ENCODE assay signal across 27 cellular contexts in the genomic region with DNA sequence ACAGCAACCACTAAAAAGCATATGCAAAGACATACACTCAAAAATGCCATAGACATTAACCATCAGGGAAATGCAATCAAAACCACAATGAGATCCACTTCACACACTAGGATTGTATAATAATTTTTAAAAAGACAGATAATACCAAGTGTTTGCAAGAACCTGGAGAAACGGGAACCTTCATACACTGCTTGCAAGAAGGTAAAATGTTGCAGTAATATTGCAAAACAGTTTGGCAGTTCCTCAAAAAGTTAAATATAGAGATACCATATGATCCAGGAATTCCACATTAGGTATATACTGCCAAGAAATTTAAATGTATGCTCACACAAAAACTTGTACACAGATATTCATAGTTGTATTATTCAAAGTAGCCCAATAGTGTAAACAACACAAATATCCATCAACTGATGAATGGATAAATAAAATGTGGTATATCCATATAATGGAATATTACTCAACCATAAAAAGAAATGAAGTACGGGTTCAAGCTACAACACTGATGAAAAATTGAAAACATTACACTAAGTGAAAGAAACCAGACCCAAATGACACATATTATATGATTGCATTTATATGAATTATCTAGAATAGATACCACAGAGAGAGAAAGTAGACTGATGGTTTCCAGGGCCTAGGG.
"Had no signal": no experiment of that assay in that cellular context is flagged by ENCODE, and none has a peak within 500 bp of the region (broad histone marks: within the 10 kb centered on the region; RNA-seq: fewer than 3 reads in every experiment).

No MANE protein-coding gene starts in this region.

- ATAC-seq: activated CD8-positive, alpha-beta T cell treated with anti-CD3 and anti-CD28 coated beads for 36 hours; activated naive CD4-positive, alpha-beta T cell treated with anti-CD3 and anti-CD28 coated beads, Interleukin-2, amount 50 U/mL, for 72 hours; activated naive CD8-positive, alpha-beta T cell treated with anti-CD3 and anti-CD28 coated beads, Interleukin-2, amount 50 U/mL, for 24 hours; body of pancreas; T-cell had no signal

- DNase-seq: activated CD4-positive, CD25-positive, alpha-beta regulatory T cell; activated CD8-positive, alpha-beta memory T cell treated with anti-CD3 and anti-CD28 coated beads, Interleukin-2, amount 50 U/mL, for 4 hours; activated CD8-positive, alpha-beta T cell treated with anti-CD3 and anti-CD28 coated beads for 36 hours; activated effector memory CD4-positive, alpha-beta T cell treated with Interleukin-2 at 50 U/mL for 16 hours; activated naive CD4-positive, alpha-beta T cell; activated naive CD8-positive, alpha-beta T cell treated with anti-CD3 and anti-CD28 coated beads, Interleukin-2, amount 50 U/mL, for 24 hours; amniotic stem cell; body of pancreas; central memory CD4-positive, alpha-beta T cell; Karpas-422; MM.1S; NCI-H1105; NCI-H1436; NCI-H1694 treated with DMSO at 0.1 percent for 48 hours; NCI-H2029 treated with DMSO at 0.1 percent for 48 hours; NCI-H345; NCI-H510A treated with DMSO at 0.1 percent for 48 hours; NCI-H69; NK-92 treated with Interleukin-12 subunit alpha and Interleukin-12 subunit beta, amount 100 ng/mL, for 24 hours; SJCRH30; T-cell; T-helper 2 cell; T1000 had no signal

- H3K27me3 ChIP-seq: ascending aorta, body of pancreas, SJCRH30 had no signal

- H3K9me3 ChIP-seq: ascending aorta, body of pancreas, SJCRH30 had no signal

- H3K9me3 Mint-ChIP-seq: activated CD8-positive, alpha-beta T cell treated with anti-CD3 and anti-CD28 coated beads for 36 hours had no signal

- H3K27ac ChIP-seq: ascending aorta, body of pancreas, SJCRH30, VCaP had no signal

- H3K4me3 ChIP-seq: ascending aorta, body of pancreas, SJCRH30 had no signal

- H3K4me3 Mint-ChIP-seq: activated CD8-positive, alpha-beta T cell treated with anti-CD3 and anti-CD28 coated beads for 36 hours; activated naive CD8-positive, alpha-beta T cell treated with anti-CD3 and anti-CD28 coated beads, Interleukin-2, amount 50 U/mL, for 24 hours; activated T-helper 1 cell treated with anti-CD3 and anti-CD28 coated beads, Interleukin-12 subunit alpha, Interleukin-12 subunit beta, Interleukin-2, Interleukin-4 antibody, amounts not matched to agents 30 ng/mL and 10 ng/mL and 1 ng/mL, durations not matched to agents 14 hours and 24 hours and 36 hours; T-cell had no signal

- H3K4me1 ChIP-seq: ascending aorta, body of pancreas, SJCRH30 had no signal

- H3K27me3 Mint-ChIP-seq: activated CD8-positive, alpha-beta T cell treated with anti-CD3 and anti-CD28 coated beads for 36 hours; activated naive CD8-positive, alpha-beta T cell treated with anti-CD3 and anti-CD28 coated beads, Interleukin-2, amount 50 U/mL, for 24 hours; T-cell had no signal

- H3K36me3 ChIP-seq: ascending aorta, SJCRH30 had no signal

- H3K27ac Mint-ChIP-seq: activated CD8-positive, alpha-beta T cell treated with anti-CD3 and anti-CD28 coated beads for 36 hours; activated naive CD4-positive, alpha-beta T cell treated with anti-CD3 and anti-CD28 coated beads, Interleukin-2, amount 50 U/mL, for 72 hours; activated naive CD8-positive, alpha-beta T cell treated with anti-CD3 and anti-CD28 coated beads, Interleukin-2, amount 50 U/mL, for 24 hours; activated T-helper 1 cell treated with anti-CD3 and anti-CD28 coated beads, Interleukin-12 subunit alpha, Interleukin-12 subunit beta, Interleukin-2, Interleukin-4 antibody, amounts not matched to agents 30 ng/mL and 10 ng/mL and 1 ng/mL, durations not matched to agents 14 hours and 24 hours and 36 hours; T-cell had no signal
